Comparison of ENCODE assay signal across 1 cellular context in genomic region chr12:28955491-28955890, GRCh38.
TF ChIP-seq lines count a peak whose summit lies in the region.

No MANE protein-coding gene starts in this region.

TF ChIP-seq in GM23338, 12 proteins besides CTCF, POLR2A, EP300 and RAD21:
- TF ChIP-seq POLR2AphosphoS5 (IDR thresholded peaks at IDR 0.05; ENCODE audit: low read depth) (no peak), STAT1 (IDR thresholded peaks at IDR 0.05; ENCODE audit: unreplicated experiment) (no peak), ZNF331 (CRISPR knock-in tag; IDR thresholded peaks at IDR 0.05; ENCODE audit: low read depth) (no peak), ETS1 (IDR thresholded peaks at IDR 0.05) (no peak), REST (IDR thresholded peaks at IDR 0.05; ENCODE audit: unreplicated experiment) (no peak), EZH2phosphoT487 (IDR thresholded peaks at IDR 0.05; ENCODE audit: unreplicated experiment) (no peak), ZNF114 (CRISPR knock-in tag; IDR thresholded peaks at IDR 0.05) (no peak), EZH2 (IDR thresholded peaks at IDR 0.05; ENCODE audit: low read depth, unreplicated experiment) (no peak), JUNB (IDR thresholded peaks at IDR 0.05; ENCODE audit: unreplicated experiment) (no peak), NANOG (IDR thresholded peaks at IDR 0.05; ENCODE audit: borderline replicate concordance) (no peak), CREB1 (CRISPR knock-in tag; IDR thresholded peaks at IDR 0.05; ENCODE audit: low read depth) (no peak), ZNF462 (CRISPR knock-in tag; IDR thresholded peaks at IDR 0.05) (no peak)
